Comparison of ENCODE assay signal across 7 cellular contexts in genomic region chr5:14593326-14594036, GRCh38. TPM values are rescaled to one million over a fixed set of nuclear protein-coding genes. Genes with fewer than 3 reads are reported as not detected.
DNase-seq lines count a peak whose midpoint lies in the region; ATAC-seq lines count a peak whose summit lies in the region.

No MANE protein-coding gene starts in this region.

- DNase-seq in Daoy (ENCODE audit: low read depth) (peak; percentile 20), HK-2 (ENCODE audit: unreplicated experiment) (peak; percentile 18), NCI-H2029 treated with DMSO at 0.1 percent for 48 hours (lab: John Stamatoyannopoulos, UW) (no peak), COLO668 (lab: John Stamatoyannopoulos, UW; ENCODE audit: unreplicated experiment) (no peak)
- DNase-seq in activated T-cell treated with anti-CD3 and anti-CD28 coated beads, Interleukin-2, amount 50 U/mL, for 4 hours, result no peak
- no peak for DNase-seq in natural killer cell treated with Interleukin-12 subunit alpha and Interleukin-12 subunit beta and Interleukin-15 and Interleukin-18, amount 100 ng/mL, for 72 hours (ENCODE audit: low spot score)

- H3K9me3 Mint-ChIP-seq in activated T-cell treated with anti-CD3 and anti-CD28 coated beads, Interleukin-2, amount 50 U/mL, for 4 hours, result no peaks in the 10 kb centered on the region
- no peaks in the 10 kb centered on the region for H3K9me3 Mint-ChIP-seq in natural killer cell treated with Interleukin-12 subunit alpha and Interleukin-12 subunit beta and Interleukin-15 and Interleukin-18, amount 100 ng/mL, for 72 hours

- H3K36me3 Mint-ChIP-seq in activated T-cell treated with anti-CD3 and anti-CD28 coated beads, Interleukin-2, amount 50 U/mL, for 4 hours (ENCODE audit: insufficient read depth), result peaks cover 3% of the 10 kb centered on the region
- no peaks in the 10 kb centered on the region for H3K36me3 Mint-ChIP-seq in natural killer cell treated with Interleukin-12 subunit alpha and Interleukin-12 subunit beta and Interleukin-15 and Interleukin-18, amount 100 ng/mL, for 72 hours

- H3K4me1 Mint-ChIP-seq in activated T-cell treated with anti-CD3 and anti-CD28 coated beads, Interleukin-2, amount 50 U/mL, for 4 hours (ENCODE audit: low read depth), result peaks cover 91% of the 10 kb centered on the region
- H3K4me1 Mint-ChIP-seq in natural killer cell treated with Interleukin-12 subunit alpha and Interleukin-12 subunit beta and Interleukin-15 and Interleukin-18, amount 100 ng/mL, for 72 hours (ENCODE audit: low read depth in 2 of 2), result peaks cover 78 to 87% of the 10 kb centered on the region in 2 donors

- H3K27me3 Mint-ChIP-seq in activated T-cell treated with anti-CD3 and anti-CD28 coated beads, Interleukin-2, amount 50 U/mL, for 4 hours (ENCODE audit: low read depth), result no peaks in the 10 kb centered on the region
- no peaks in the 10 kb centered on the region for H3K27me3 Mint-ChIP-seq in natural killer cell treated with Interleukin-12 subunit alpha and Interleukin-12 subunit beta and Interleukin-15 and Interleukin-18, amount 100 ng/mL, for 72 hours

- peak overlapping the region; percentile 91 to 93 for H3K27ac Mint-ChIP-seq in natural killer cell treated with Interleukin-12 subunit alpha and Interleukin-12 subunit beta and Interleukin-15 and Interleukin-18, amount 100 ng/mL, for 72 hours

- peak overlapping the region; percentile 24 for H3K4me3 Mint-ChIP-seq in activated T-cell treated with anti-CD3 and anti-CD28 coated beads, Interleukin-2, amount 50 U/mL, for 4 hours
- peak overlapping the region; percentile 88 for H3K4me3 Mint-ChIP-seq in natural killer cell treated with Interleukin-12 subunit alpha and Interleukin-12 subunit beta and Interleukin-15 and Interleukin-18, amount 100 ng/mL, for 72 hours

- ATAC-seq in activated T-cell treated with anti-CD3 and anti-CD28 coated beads, Interleukin-2, amount 50 U/mL, for 4 hours, result peak; percentile 47 to 53
- peak; percentile 58 to 72 for ATAC-seq in natural killer cell treated with Interleukin-12 subunit alpha and Interleukin-12 subunit beta and Interleukin-15 and Interleukin-18, amount 100 ng/mL, for 72 hours
- ATAC-seq in GM18502 (IDR thresholded peaks at IDR 0.05; ENCODE audit: poor library complexity, unreplicated experiment), result no peak

RNA-seq across cellular contexts. Expression of gene OTULINL, which starts 11.9 kb away (rescaled TPM):
- total RNA-seq in Daoy (2014; rRNA removed; shearing (Covaris generic)), result 1.6 and 1.9 TPM in 2 replicates
- 1 to 10 TPM; 4.0 to 5.6 (median 4.8) TPM for total RNA-seq in activated T-cell treated with anti-CD3 and anti-CD28 coated beads, Interleukin-2, amount 50 U/mL, for 4 hours
- 10 to 100 TPM; 10.7 to 14.6 TPM for total RNA-seq in natural killer cell treated with Interleukin-12 subunit alpha and Interleukin-12 subunit beta and Interleukin-15 and Interleukin-18, amount 100 ng/mL, for 72 hours

Comparison
In these comparisons a context has a peak if more than half of its experiments do, and no peak if none do; other contexts are left out.
1. DNase-seq: peak in Daoy (single experiment) and HK-2 (single experiment); none in activated T-cell treated with anti-CD3 and anti-CD28 coated beads, Interleukin-2, amount 50 U/mL, for 4 hours (single experiment), natural killer cell treated with Interleukin-12 subunit alpha and Interleukin-12 subunit beta and Interleukin-15 and Interleukin-18, amount 100 ng/mL, for 72 hours (single experiment), NCI-H2029 treated with DMSO at 0.1 percent for 48 hours (single experiment) and COLO668 (single experiment).